ENCODE assay signal across 10 cellular contexts in genomic region chr12:10351457-10351856, GRCh38. TPM values are rescaled to one million over a fixed set of nuclear protein-coding genes. Genes with fewer than 3 reads are reported as not detected.
"Had no signal": no experiment of that assay in that cellular context is flagged by ENCODE, and none has a peak within 500 bp of the region (broad histone marks: within the 10 kb centered on the region; RNA-seq: fewer than 3 reads in every experiment).

No MANE protein-coding gene starts in this region.

RNA-seq across cellular contexts. Expression of gene KLRK1, which starts 38.4 kb away (rescaled TPM):
- total RNA-seq: ascending aorta, bronchial epithelial cell, cardiac muscle cell, chondrocyte had no signal

RNA-seq across cellular contexts. Expression of gene KLRC4, which starts 58.1 kb away (rescaled TPM):
- total RNA-seq: activated naive CD4-positive, alpha-beta T cell treated with anti-CD3 and anti-CD28 coated beads for 36 hours; activated T-helper 17 cell treated with anti-CD3 and anti-CD28 coated beads, Interleukin-2, amount 50 U/mL, for 72 hours; activated T-helper 2 cell treated with anti-CD3 and anti-CD28 coated beads, Interferon-gamma antibody, Interleukin-2, Interleukin-4, amounts not matched to agents 10 μg/mL and 5 μg/mL and 100 μg/mL, durations not matched to agents 14 hours and 24 hours and 36 hours; adrenal gland; ascending aorta; body of pancreas; bronchial epithelial cell; cardiac muscle cell; cardiac septum; chondrocyte had no signal
- polyA plus RNA-seq: cardiac muscle cell had no signal
